Comparison of ENCODE assay signal across 9 cellular contexts in the genomic region with DNA sequence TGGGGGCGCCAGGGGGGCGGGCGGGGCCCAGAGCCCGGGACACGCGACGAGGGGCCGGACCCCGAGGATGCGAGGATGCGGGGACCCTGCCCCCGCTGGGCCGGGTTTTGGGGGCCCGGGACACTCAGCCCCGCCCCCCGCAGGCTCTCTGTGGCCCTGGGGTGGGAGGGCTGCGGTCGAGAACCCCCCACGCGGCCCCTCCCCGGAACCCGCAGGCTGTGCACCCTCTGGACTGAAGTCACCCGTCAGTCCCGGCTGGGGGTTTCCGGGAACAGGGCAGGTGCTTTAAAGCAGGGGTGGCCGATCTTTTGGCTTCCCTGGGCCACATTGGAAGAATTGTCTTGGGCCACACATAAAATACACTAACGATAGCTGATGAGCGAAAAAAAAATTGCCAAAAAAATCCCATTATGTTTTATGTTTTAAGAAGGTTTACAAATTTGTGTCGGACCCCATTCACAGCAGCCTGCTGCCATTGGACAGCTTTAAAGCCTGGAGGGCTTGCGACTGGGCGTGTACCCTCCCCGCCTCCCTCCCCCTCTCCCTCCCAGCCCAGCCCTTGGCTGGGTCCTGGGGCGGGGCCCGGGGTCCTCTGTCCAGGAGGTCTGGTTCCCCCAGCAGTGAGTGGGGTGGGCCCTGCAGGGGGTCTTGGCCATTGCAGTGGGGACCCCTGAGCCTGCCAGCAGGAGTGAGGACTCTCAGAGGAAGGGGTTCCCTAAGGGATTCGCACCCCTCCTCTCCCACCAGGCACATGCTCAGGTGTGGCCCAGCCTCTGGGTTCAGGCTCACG. TPM values are rescaled to one million over a fixed set of nuclear protein-coding genes. Genes with fewer than 3 reads are reported as not detected.
DNase-seq lines count a peak whose midpoint lies in the region; ATAC-seq, FAIRE-seq and TF ChIP-seq lines count a peak whose summit lies in the region.
"Had no signal": no experiment of that assay in that cellular context is flagged by ENCODE, and none has a peak within 500 bp of the region (broad histone marks: within the 10 kb centered on the region; RNA-seq: fewer than 3 reads in every experiment).

No MANE protein-coding gene starts in this region.

- H3K4me1 Mint-ChIP-seq in GM23338, result peaks cover 15% of the 10 kb centered on the region
- H3K4me1 Mint-ChIP-seq in activated naive CD8-positive, alpha-beta T cell treated with anti-CD3 and anti-CD28 coated beads, Interleukin-2, amount 50 U/mL, for 24 hours, result peaks cover 23% of the 10 kb centered on the region
- H3K4me1 Mint-ChIP-seq in MCF 10A (ENCODE audit: insufficient read depth, unreplicated experiment), result no peaks in the 10 kb centered on the region

- H3F3A ChIP-seq in GM23338 (replicated peaks; ENCODE audit: low read depth), result no peaks in the 10 kb centered on the region

- no peak for FAIRE-seq in urothelium cell line (lab: Jason Lieb, UNC)

- ATAC-seq in GM23338, result peak; percentile 8
- peak; percentile 84 for ATAC-seq in activated naive CD8-positive, alpha-beta T cell treated with anti-CD3 and anti-CD28 coated beads, Interleukin-2, amount 50 U/mL, for 24 hours

- CTCF ChIA-PET in MCF 10A (lab: Yijun Ruan, JAX), result no interaction called here

- H2AFZ ChIP-seq in GM23338, result no peak overlapping the region

- H3K4me1 ChIP-seq in GM23338 (ENCODE audit: insufficient read depth), result peaks cover 10% of the 10 kb centered on the region; the same call in 1 of the 2 replicates

- H3K36me3 Mint-ChIP-seq in GM23338 (ENCODE audit: low read depth) (no peaks in the 10 kb centered on the region), MCF 10A (ENCODE audit: insufficient read depth, unreplicated experiment) (no peaks in the 10 kb centered on the region)
- H3K36me3 Mint-ChIP-seq in activated naive CD8-positive, alpha-beta T cell treated with anti-CD3 and anti-CD28 coated beads, Interleukin-2, amount 50 U/mL, for 24 hours (ENCODE audit: low read depth), result no peaks in the 10 kb centered on the region

- POLR2A ChIA-PET in MCF 10A (lab: Yijun Ruan, JAX), result no interaction called here

- intact Hi-C loops in MCF 10A (cut with micrococcal nuclease), result no loop called here

- peak overlapping the region; percentile 78 for H3K4me2 ChIP-seq in GM23338

- no TSS peak for BruUV-seq in MCF 10A (replicated peaks; lab: Mats Ljungman, UMichigan)

- H3K9me2 ChIP-seq in GM23338 (ENCODE audit: insufficient read depth), result no peaks in the 10 kb centered on the region

- H3K9me3 Mint-ChIP-seq in GM23338, result no peaks in the 10 kb centered on the region
- no peaks in the 10 kb centered on the region for H3K9me3 Mint-ChIP-seq in activated naive CD8-positive, alpha-beta T cell treated with anti-CD3 and anti-CD28 coated beads, Interleukin-2, amount 50 U/mL, for 24 hours
- H3K9me3 Mint-ChIP-seq in MCF 10A (ENCODE audit: unreplicated experiment), result no peaks in the 10 kb centered on the region

- no peaks in the 10 kb centered on the region for H4K20me1 ChIP-seq in GM23338 (replicated peaks; ENCODE audit: insufficient read depth)

- H3K79me2 ChIP-seq in GM23338 (replicated peaks; ENCODE audit: insufficient read depth), result no peaks in the 10 kb centered on the region

- H3K27me3 ChIP-seq in GM23338 (ENCODE audit: insufficient read depth), result peaks cover 6% of the 10 kb centered on the region; the same call in 1 of the 2 replicates

- H3K27me3 Mint-ChIP-seq in GM23338 (ENCODE audit: insufficient read depth, low read depth, poor library complexity) (peaks cover 6% of the 10 kb centered on the region), MCF 10A (ENCODE audit: insufficient read depth, unreplicated experiment) (no peaks in the 10 kb centered on the region)
- H3K27me3 Mint-ChIP-seq in activated naive CD8-positive, alpha-beta T cell treated with anti-CD3 and anti-CD28 coated beads, Interleukin-2, amount 50 U/mL, for 24 hours, result no peaks in the 10 kb centered on the region

- peak overlapping the region; percentile 67 for H3K4me3 Mint-ChIP-seq in GM23338
- peak overlapping the region; percentile 70 for H3K4me3 Mint-ChIP-seq in activated naive CD8-positive, alpha-beta T cell treated with anti-CD3 and anti-CD28 coated beads, Interleukin-2, amount 50 U/mL, for 24 hours
- H3K4me3 Mint-ChIP-seq in MCF 10A (ENCODE audit: unreplicated experiment), result no peak overlapping the region

- H3K27ac Mint-ChIP-seq in GM23338 (no peak overlapping the region), MCF 10A (ENCODE audit: low read depth, unreplicated experiment) (no peak overlapping the region)
- H3K27ac Mint-ChIP-seq in activated naive CD8-positive, alpha-beta T cell treated with anti-CD3 and anti-CD28 coated beads, Interleukin-2, amount 50 U/mL, for 24 hours, result peak overlapping the region; percentile 84

- H3K27ac ChIP-seq in GM23338 (ENCODE audit: low read depth), result no peak overlapping the region
- no peak overlapping the region for H3K27ac ChIP-seq in caudate nucleus (ENCODE audit: low read depth, low read length)

- TF ChIP-seq CTCF in GM23338 (conservative IDR thresholded peaks at IDR 0.05; ENCODE audit: low read depth in 2 of 2) (no peak), MCF 10A (IDR thresholded peaks at IDR 0.05; ENCODE audit: unreplicated experiment) (no peak)

- no peaks in the 10 kb centered on the region for H3K36me3 ChIP-seq in GM23338 (ENCODE audit: insufficient read depth)

- peak overlapping the region; percentile 56 for H3K4me3 ChIP-seq in GM23338

- DNase-seq in GM23338 (ENCODE audit: low spot score) (no peak), T-helper 1 cell (peak; percentile 59 to 76 (median 60)), urothelium cell line (ENCODE audit: low spot score) (no peak), MCF 10A (ENCODE audit: unreplicated experiment) (no peak), midbrain (lab: John Stamatoyannopoulos, UW) (no peak), caudate nucleus (lab: John Stamatoyannopoulos, UW) (no peak)
- peak; percentile 80 for DNase-seq in activated naive CD8-positive, alpha-beta T cell treated with anti-CD3 and anti-CD28 coated beads, Interleukin-2, amount 50 U/mL, for 24 hours
- peak; percentile 40 for DNase-seq in stimulated activated CD8-positive, alpha-beta memory T cell treated with anti-CD3 and anti-CD28 coated beads, Interleukin-12 subunit alpha, Interleukin-12 subunit beta, amount 100 ng/mL, for 24 hours (ENCODE audit: extremely low read depth)

TF ChIP-seq in GM23338, 12 proteins besides CTCF, POLR2A, EP300 and RAD21 (continues in another document):
- no peak for TF ChIP-seq STAT1 (IDR thresholded peaks at IDR 0.05; ENCODE audit: unreplicated experiment)
- TF ChIP-seq, protein P1, sequence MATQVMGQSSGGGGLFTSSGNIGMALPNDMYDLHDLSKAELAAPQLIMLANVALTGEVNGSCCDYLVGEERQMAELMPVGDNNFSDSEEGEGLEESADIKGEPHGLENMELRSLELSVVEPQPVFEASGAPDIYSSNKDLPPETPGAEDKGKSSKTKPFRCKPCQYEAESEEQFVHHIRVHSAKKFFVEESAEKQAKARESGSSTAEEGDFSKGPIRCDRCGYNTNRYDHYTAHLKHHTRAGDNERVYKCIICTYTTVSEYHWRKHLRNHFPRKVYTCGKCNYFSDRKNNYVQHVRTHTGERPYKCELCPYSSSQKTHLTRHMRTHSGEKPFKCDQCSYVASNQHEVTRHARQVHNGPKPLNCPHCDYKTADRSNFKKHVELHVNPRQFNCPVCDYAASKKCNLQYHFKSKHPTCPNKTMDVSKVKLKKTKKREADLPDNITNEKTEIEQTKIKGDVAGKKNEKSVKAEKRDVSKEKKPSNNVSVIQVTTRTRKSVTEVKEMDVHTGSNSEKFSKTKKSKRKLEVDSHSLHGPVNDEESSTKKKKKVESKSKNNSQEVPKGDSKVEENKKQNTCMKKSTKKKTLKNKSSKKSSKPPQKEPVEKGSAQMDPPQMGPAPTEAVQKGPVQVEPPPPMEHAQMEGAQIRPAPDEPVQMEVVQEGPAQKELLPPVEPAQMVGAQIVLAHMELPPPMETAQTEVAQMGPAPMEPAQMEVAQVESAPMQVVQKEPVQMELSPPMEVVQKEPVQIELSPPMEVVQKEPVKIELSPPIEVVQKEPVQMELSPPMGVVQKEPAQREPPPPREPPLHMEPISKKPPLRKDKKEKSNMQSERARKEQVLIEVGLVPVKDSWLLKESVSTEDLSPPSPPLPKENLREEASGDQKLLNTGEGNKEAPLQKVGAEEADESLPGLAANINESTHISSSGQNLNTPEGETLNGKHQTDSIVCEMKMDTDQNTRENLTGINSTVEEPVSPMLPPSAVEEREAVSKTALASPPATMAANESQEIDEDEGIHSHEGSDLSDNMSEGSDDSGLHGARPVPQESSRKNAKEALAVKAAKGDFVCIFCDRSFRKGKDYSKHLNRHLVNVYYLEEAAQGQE (IDR thresholded peaks at IDR 0.05; ENCODE audit: unreplicated experiment), result no peak

RNA-seq across cellular contexts. Expression of a gene that starts 21.6 kb away (rescaled TPM):
- 21.3 and 21.5 TPM in 2 replicates for total RNA-seq in GM23338 (2014; rRNA removed; shearing (Covaris generic))
- 9.6 and 9.9 TPM in 2 replicates for polyA plus RNA-seq in GM23338 (2016; fragmentation: Nextera tagmentation; extraction: Ambion mirVana)
- total RNA-seq in MCF 10A (2022), result 15.7 and 18.6 TPM in 2 replicates

RNA-seq across cellular contexts. Expression of a gene that starts 36.2 kb away (rescaled TPM):
- total RNA-seq in GM23338 (2014; rRNA removed; shearing (Covaris generic)), result 0.45 TPM in 1 of 2 replicates, not detected in the other
- polyA plus RNA-seq in GM23338 (2016; fragmentation: Nextera tagmentation; extraction: Ambion mirVana), result not detected in 2 replicates
- not detected in 2 replicates for total RNA-seq in MCF 10A (2022)
- total RNA-seq: glomerular endothelial cell had no signal

Comparison
In these comparisons a context has a peak if more than half of its experiments do, and no peak if none do; other contexts are left out.
1. DNase-seq: peak in T-helper 1 cell (5 of 5), activated naive CD8-positive, alpha-beta T cell treated with anti-CD3 and anti-CD28 coated beads, Interleukin-2, amount 50 U/mL, for 24 hours (single experiment) and stimulated activated CD8-positive, alpha-beta memory T cell treated with anti-CD3 and anti-CD28 coated beads, Interleukin-12 subunit alpha, Interleukin-12 subunit beta, amount 100 ng/mL, for 24 hours (single experiment); none in GM23338 (single experiment), urothelium cell line (single experiment), MCF 10A (single experiment), midbrain (single experiment) and caudate nucleus (0 of 61).